34 cellular contexts compared by ENCODE assay signal in the genomic region with DNA sequence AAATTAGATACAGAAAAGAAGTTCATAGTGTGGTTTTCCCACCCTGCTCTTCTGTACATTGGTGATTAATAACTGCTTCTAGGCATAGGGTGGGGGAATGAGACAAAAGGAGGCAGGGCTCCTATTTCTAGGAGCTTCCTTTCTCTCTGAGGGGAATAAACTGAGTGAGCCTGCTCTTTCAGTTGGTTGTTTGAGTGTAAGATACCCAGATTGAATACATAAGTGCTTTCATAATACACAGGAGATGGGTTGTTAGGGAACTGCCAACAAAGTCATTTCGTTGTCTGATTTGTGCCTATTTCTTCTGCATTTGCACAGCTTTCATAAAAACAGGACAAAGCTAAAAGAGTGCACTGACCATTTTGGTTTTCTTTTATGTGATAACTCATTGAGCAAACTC. TPM values are rescaled to one million over a fixed set of nuclear protein-coding genes. Genes with fewer than 3 reads are reported as not detected.
DNase-seq lines count a peak whose midpoint lies in the region; ATAC-seq and TF ChIP-seq lines count a peak whose summit lies in the region.
"Had no signal": no experiment of that assay in that cellular context is flagged by ENCODE, and none has a peak within 500 bp of the region (broad histone marks: within the 10 kb centered on the region; RNA-seq: fewer than 3 reads in every experiment).

No MANE protein-coding gene starts in this region.

- H3K4me3 Mint-ChIP-seq in Calu3 (ENCODE audit: low read depth, unreplicated experiment), result no peak overlapping the region
- H3K4me3 Mint-ChIP-seq: activated CD4-positive, alpha-beta T cell treated with anti-CD3 and anti-CD28 coated beads, Interleukin-2, amount 10 ng/mL, durations not matched to agents 7 days and 5 days; activated T-cell treated with anti-CD3 and anti-CD28 coated beads, Interleukin-2, amount 50 U/mL, for 4 hours; CD8-positive, alpha-beta memory T cell; GM23338; nephron progenitor cell; stimulated activated memory B cell treated with anti-CD40 and anti-IgM and Interleukin-4, amounts not matched to agents 10 μg/mL and 1 μg/mL and 100 μg/mL, for 72 hours; WTC11 had no signal

- H3K4me1 ChIP-seq in ACC112 (ENCODE audit: control insufficient read depth, insufficient read depth, low read length, unreplicated experiment) (peaks cover 36% of the 10 kb centered on the region), RWPE2 (ENCODE audit: insufficient read depth, poor library complexity, severe bottlenecking) (no peaks in the 10 kb centered on the region)
- H3K4me1 ChIP-seq: A549, BE2C, pancreas had no signal

- H3K36me3 ChIP-seq in ACC112 (ENCODE audit: insufficient read depth, low read length), result peaks cover 8% of the 10 kb centered on the region; the same call in 1 of the 2 replicates
- H3K36me3 ChIP-seq in RWPE2 (ENCODE audit: low read depth), result 0 out of 2 replicates have a peak, but pooled peaks cover 3% of the 10 kb centered on the region
- H3K36me3 ChIP-seq: BE2C, cardiac muscle cell, heart right ventricle, pancreas, vagina had no signal

- peaks cover 2% of the 10 kb centered on the region for H3K9me3 Mint-ChIP-seq in Calu3 (ENCODE audit: low read depth, unreplicated experiment)
- H3K9me3 Mint-ChIP-seq: activated CD4-positive, alpha-beta T cell treated with anti-CD3 and anti-CD28 coated beads, Interleukin-2, amount 10 ng/mL, durations not matched to agents 7 days and 5 days had no signal

- no peak overlapping the region for H2AFZ ChIP-seq in ACC112 (ENCODE audit: low read length, unreplicated experiment)
- H2AFZ ChIP-seq: GM23338 had no signal

- no peaks in the 10 kb centered on the region for H3K27me3 Mint-ChIP-seq in Calu3 (ENCODE audit: unreplicated experiment)

- BruUV-seq in Calu3 (replicated peaks; lab: Mats Ljungman, UMichigan), result no TSS peak

- no peaks in the 10 kb centered on the region for H3K9me3 ChIP-seq in RWPE2 (ENCODE audit: severe bottlenecking)
- H3K9me3 ChIP-seq: A549, BE2C, pancreas, vagina had no signal

- ATAC-seq in RWPE2 (ENCODE audit: low read depth) (peak; percentile 41; the same call in 1 of the 3 replicates), GM21367 (IDR thresholded peaks at IDR 0.05; ENCODE audit: unreplicated experiment) (no peak)
- ATAC-seq: A549; activated T-cell treated with anti-CD3 and anti-CD28 coated beads, Interleukin-2, amount 50 U/mL, for 4 hours; GM23338; Panc1; pancreas; stimulated activated memory B cell treated with anti-CD40 and anti-IgM and Interleukin-4, amounts not matched to agents 10 μg/mL and 1 μg/mL and 100 μg/mL, for 72 hours; WTC11 had no signal

- DNase-seq in RWPE2 (ENCODE audit: low spot score) (no peak), epithelial cell of esophagus (ENCODE audit: low read depth) (peak; percentile 10), pons (ENCODE audit: low spot score) (peak; percentile 62), GM19238 (ENCODE audit: insufficient read length, low spot score) (no peak), cerebellum (ENCODE audit: low spot score) (no peak), Calu3 (no peak)
- DNase-seq: activated CD4-positive, alpha-beta T cell treated with anti-CD3 and anti-CD28 coated beads, Interleukin-2, amount 10 ng/mL, durations not matched to agents 7 days and 5 days; activated gamma-delta T cell treated with Interleukin-2 at 50 U/mL for 16 hours; activated T-cell treated with anti-CD3 and anti-CD28 coated beads, Interleukin-2, amount 50 U/mL, for 4 hours; BE2C; CD8-positive, alpha-beta memory T cell; heart right ventricle; KG1; kidney glomerular epithelial cell; MM.1S; NCI-H1417 treated with DMSO at 0.1 percent for 48 hours; NCI-H2107; NCI-H510A; nephron progenitor cell; pancreas; SIG-M5; stimulated activated CD4-positive, alpha-beta T cell treated with anti-CD3 and anti-CD28 coated beads, Interleukin-12 subunit alpha, Interleukin-12 subunit beta, amount 100 ng/mL, for 4 hours; stimulated activated CD4-positive, alpha-beta T cell treated with anti-CD3 and anti-CD28 coated beads, Interleukin-4, amount 100 ng/mL, for 4 hours; SW 1271 had no signal

- no peak overlapping the region for H3K4me3 ChIP-seq in ACC112 (ENCODE audit: low read depth, low read length)
- H3K4me3 ChIP-seq in RWPE2 (ENCODE audit: severe bottlenecking), result no peak overlapping the region
- H3K4me3 ChIP-seq in epithelial cell of esophagus (ENCODE audit: low read length), result no peak overlapping the region
- H3K4me3 ChIP-seq: A549, cardiac muscle cell, GM23338, heart right ventricle, lung, pancreas, vagina had no signal

- CTCF ChIA-PET in Calu3 (lab: Charles Lee), result no interaction called here

- H3K4me1 Mint-ChIP-seq in Calu3 (ENCODE audit: low read depth, unreplicated experiment), result no peaks in the 10 kb centered on the region
- H3K4me1 Mint-ChIP-seq: activated CD4-positive, alpha-beta T cell treated with anti-CD3 and anti-CD28 coated beads, Interleukin-2, amount 10 ng/mL, durations not matched to agents 7 days and 5 days; CD8-positive, alpha-beta memory T cell; nephron progenitor cell; stimulated activated memory B cell treated with anti-CD40 and anti-IgM and Interleukin-4, amounts not matched to agents 10 μg/mL and 1 μg/mL and 100 μg/mL, for 72 hours had no signal

- peaks cover 4% of the 10 kb centered on the region for H3K36me3 Mint-ChIP-seq in Calu3 (ENCODE audit: insufficient read depth, unreplicated experiment)
- H3K36me3 Mint-ChIP-seq: stimulated activated memory B cell treated with anti-CD40 and anti-IgM and Interleukin-4, amounts not matched to agents 10 μg/mL and 1 μg/mL and 100 μg/mL, for 72 hours had no signal

- intact Hi-C loops in Calu3 (cut with micrococcal nuclease; ENCODE audit: unreplicated experiment), result no loop called here

- H3K27ac ChIP-seq in ACC112 (ENCODE audit: low read depth, low read length), result peak overlapping the region; percentile 52; the same call in 1 of the 2 replicates
- no peak overlapping the region for H3K27ac ChIP-seq in RWPE2 (ENCODE audit: poor library complexity, severe bottlenecking)
- H3K27ac ChIP-seq: A549, cardiac muscle cell, pancreas, vagina had no signal

- H3K27me3 ChIP-seq in ACC112 (ENCODE audit: insufficient read depth, low read length) (no peaks in the 10 kb centered on the region), RWPE2 (ENCODE audit: insufficient read depth, poor library complexity, severe bottlenecking) (no peaks in the 10 kb centered on the region)
- H3K27me3 ChIP-seq: BE2C, cardiac muscle cell, heart right ventricle, pancreas, vagina had no signal

- TF ChIP-seq CTCF in RWPE2 (IDR thresholded peaks at IDR 0.05; ENCODE audit: poor library complexity, severe bottlenecking) (no peak), epithelial cell of esophagus (IDR thresholded peaks at IDR 0.05; ENCODE audit: insufficient read depth, low read depth, low read length, missing control alignments) (no peak), Calu3 (IDR thresholded peaks at IDR 0.05; ENCODE audit: unreplicated experiment) (no peak)

- H3K27ac Mint-ChIP-seq in Calu3 (ENCODE audit: unreplicated experiment), result no peak overlapping the region
- H3K27ac Mint-ChIP-seq: activated CD4-positive, alpha-beta T cell treated with anti-CD3 and anti-CD28 coated beads, Interleukin-2, amount 10 ng/mL, durations not matched to agents 7 days and 5 days; CD8-positive, alpha-beta memory T cell; GM23338; nephron progenitor cell; stimulated activated memory B cell treated with anti-CD40 and anti-IgM and Interleukin-4, amounts not matched to agents 10 μg/mL and 1 μg/mL and 100 μg/mL, for 72 hours; WTC11 had no signal

- H3K79me2 ChIP-seq in ACC112 (ENCODE audit: control insufficient read depth, insufficient read depth, low read length, unreplicated experiment), result peaks cover 38% of the 10 kb centered on the region

RNA-seq across cellular contexts. Expression of a gene that starts 48.9 kb away (rescaled TPM):
- total RNA-seq in cerebellum, result 4.1 TPM
- 0.54 and 0.76 TPM in 2 replicates for total RNA-seq in Calu3 (2022)
- total RNA-seq: activated CD4-positive, alpha-beta T cell treated with anti-CD3 and anti-CD28 coated beads, Interleukin-2, amount 10 ng/mL, durations not matched to agents 7 days and 5 days had no signal

Comparison
In these comparisons a context has a peak if more than half of its experiments do, and no peak if none do; other contexts are left out.
1. DNase-seq: peak in epithelial cell of esophagus (single experiment) and pons (single experiment); none in RWPE2 (single experiment), GM19238 (single experiment), cerebellum (single experiment) and Calu3 (single experiment).